Comparison of ENCODE assay signal across 8 cellular contexts in genomic region chr1:204407314-204407971, GRCh38. TPM values are rescaled to one million over a fixed set of nuclear protein-coding genes. Genes with fewer than 3 reads are reported as not detected.
DNase-seq lines count a peak whose midpoint lies in the region; ATAC-seq and TF ChIP-seq lines count a peak whose summit lies in the region.

No MANE protein-coding gene starts in this region.

- no peaks in the 10 kb centered on the region for H3K9me3 Mint-ChIP-seq in stimulated activated naive CD8-positive, alpha-beta T cell treated with anti-CD3 and anti-CD28 coated beads, Interleukin-15, Interleukin-2, amounts not matched to agents 100 ng/mL and 50 ng/mL, for 24 hours
- no peaks in the 10 kb centered on the region for H3K9me3 Mint-ChIP-seq in mesothelial cell of epicardium

- H3K27ac Mint-ChIP-seq in stimulated activated naive CD8-positive, alpha-beta T cell treated with anti-CD3 and anti-CD28 coated beads, Interleukin-15, Interleukin-2, amounts not matched to agents 100 ng/mL and 50 ng/mL, for 24 hours = peak overlapping the region; percentile 74
- peak overlapping the region; percentile 58 for H3K27ac Mint-ChIP-seq in mesothelial cell of epicardium

- H3K36me3 Mint-ChIP-seq in stimulated activated naive CD8-positive, alpha-beta T cell treated with anti-CD3 and anti-CD28 coated beads, Interleukin-15, Interleukin-2, amounts not matched to agents 100 ng/mL and 50 ng/mL, for 24 hours (ENCODE audit: low read depth) = peaks cover 69% of the 10 kb centered on the region
- peaks cover 5% of the 10 kb centered on the region for H3K36me3 Mint-ChIP-seq in mesothelial cell of epicardium

- intact Hi-C loops in aorta (cut with DNase I) = loop anchor here in 1 of 2 donors (10.0 kb wide), 1 partner anchor 543 kb away; the partner anchor contains the start of gene SNRPE

- DNase-seq in stimulated activated naive CD8-positive, alpha-beta T cell treated with anti-CD3 and anti-CD28 coated beads, Interleukin-15, Interleukin-2, amounts not matched to agents 100 U/mL and 50 U/mL, for 24 hours = no peak
- DNase-seq in brain microvascular endothelial cell = no peak
- DNase-seq in mesothelial cell of epicardium (ENCODE audit: low spot score in 2 of 2, unreplicated experiment in 2 of 2) = no peak
- no peak for DNase-seq in aorta
- DNase-seq in hippocampal formation (lab: John Stamatoyannopoulos, UW) = no peak
- DNase-seq in DMS114 treated with DMSO at 0.1 percent for 48 hours (lab: John Stamatoyannopoulos, UW; ENCODE audit: unreplicated experiment) = no peak
- no peak for DNase-seq in stimulated activated CD4-positive, alpha-beta T cell treated with anti-CD3 and anti-CD28 coated beads, Interleukin-12 subunit alpha, Interleukin-12 subunit beta, amount 100 ng/mL, for 4 hours

- TF ChIP-seq CTCF in brain microvascular endothelial cell (IDR thresholded peaks at IDR 0.05; ENCODE audit: low read depth, low read length, missing control alignments) (no peak), mesothelial cell of epicardium (IDR thresholded peaks at IDR 0.05; ENCODE audit: unreplicated experiment) (no peak)

- peak overlapping the region; percentile 100 for H3K4me3 ChIP-seq in brain microvascular endothelial cell (ENCODE audit: low read depth, low read length)
- H3K4me3 ChIP-seq in aorta (ENCODE audit: low read length in 2 of 2) = peak overlapping the region; percentile 55 to 58

- H3K27me3 ChIP-seq in brain microvascular endothelial cell (replicated peaks) (no peaks in the 10 kb centered on the region), aorta (ENCODE audit: control insufficient read depth in 1 of 2, insufficient read depth in 2 of 2, low read length in 1 of 2) (no peaks in the 10 kb centered on the region)

- H3K4me1 ChIP-seq in aorta (ENCODE audit: control insufficient read depth in 1 of 2, insufficient read depth in 2 of 2, low read length in 2 of 2) = peaks cover 3 to 4% of the 10 kb centered on the region in 2 donors

- H3K4me3 Mint-ChIP-seq in stimulated activated naive CD8-positive, alpha-beta T cell treated with anti-CD3 and anti-CD28 coated beads, Interleukin-15, Interleukin-2, amounts not matched to agents 100 ng/mL and 50 ng/mL, for 24 hours = peak overlapping the region; percentile 95
- peak overlapping the region; percentile 100 for H3K4me3 Mint-ChIP-seq in mesothelial cell of epicardium

- H3K27me3 Mint-ChIP-seq in stimulated activated naive CD8-positive, alpha-beta T cell treated with anti-CD3 and anti-CD28 coated beads, Interleukin-15, Interleukin-2, amounts not matched to agents 100 ng/mL and 50 ng/mL, for 24 hours = no peaks in the 10 kb centered on the region
- no peaks in the 10 kb centered on the region for H3K27me3 Mint-ChIP-seq in mesothelial cell of epicardium (ENCODE audit: low read depth)

- H3K9me3 ChIP-seq in aorta (ENCODE audit: control insufficient read depth, low read length) = no peaks in the 10 kb centered on the region

- WGBS in aorta, 2 donors = 1 to 2% methylated on average over 3 of the region's 3 CpGs

- no peak for ATAC-seq in stimulated activated naive CD8-positive, alpha-beta T cell treated with anti-CD3 and anti-CD28 coated beads, Interleukin-15, Interleukin-2, amounts not matched to agents 100 U/mL and 50 U/mL, for 24 hours
- ATAC-seq in aorta (ENCODE audit: low FRiP score) = no peak

- H3K27ac ChIP-seq in brain microvascular endothelial cell (no peak overlapping the region), aorta (ENCODE audit: low read depth in 1 of 2, low read length in 2 of 2) (no peak overlapping the region)

- in situ Hi-C loops in brain microvascular endothelial cell (cut with HindIII; ENCODE audit: low pct_ligation_motif_present, low sequenced_read_pairs) = no loop called here

- peaks cover 31% of the 10 kb centered on the region for H3K36me3 ChIP-seq in brain microvascular endothelial cell (replicated peaks)
- H3K36me3 ChIP-seq in aorta (ENCODE audit: control insufficient read depth in 1 of 2, insufficient read depth in 2 of 2, low read length in 1 of 2) = peaks cover 0 to 1% of the 10 kb centered on the region in 2 donors

- peaks cover 39% of the 10 kb centered on the region for H3K4me1 Mint-ChIP-seq in stimulated activated naive CD8-positive, alpha-beta T cell treated with anti-CD3 and anti-CD28 coated beads, Interleukin-15, Interleukin-2, amounts not matched to agents 100 ng/mL and 50 ng/mL, for 24 hours (ENCODE audit: low read depth)
- peaks cover 35% of the 10 kb centered on the region for H3K4me1 Mint-ChIP-seq in mesothelial cell of epicardium

RNA-seq across cellular contexts. Expression of gene PPP1R15B, which starts 4.2 kb away (rescaled TPM):
- total RNA-seq in mesothelial cell of epicardium = 56.2 to 57.5 TPM (median 57.5 TPM) in 3 replicates
- 10 to 100 TPM; 39.3 to 59.9 TPM for total RNA-seq in aorta
- polyA plus RNA-seq in aorta = 10 to 100 TPM in 1 of 2 donors, 1 to 10 TPM in 1; 6.8 to 13.7 TPM

RNA-seq across cellular contexts. Expression of gene PLEKHA6, which starts 47.7 kb away (rescaled TPM):
- total RNA-seq in mesothelial cell of epicardium (29.7 to 34.0 TPM (median 32.2 TPM) in 3 replicates), aorta (10 to 100 TPM in 1 of 2 donors, 1 to 10 TPM in 1; 3.9 to 19.6 TPM)
- 1 to 10 TPM in 1 of 2 donors, under 1 TPM in 1; 0.56 to 6.1 TPM for polyA plus RNA-seq in aorta
